ENCODE assay signal across 8 cellular contexts in genomic region chr17:2042355-2042929, GRCh38. TPM values are rescaled to one million over a fixed set of nuclear protein-coding genes. Genes with fewer than 3 reads are reported as not detected.
A peak's percentile ranks its signal among the peaks of the same experiment; 100 is the strongest.
DNase-seq lines count a peak whose midpoint lies in the region; ATAC-seq, FAIRE-seq and TF ChIP-seq lines count a peak whose summit lies in the region.

No MANE protein-coding gene starts in this region.

- H3K4me3 ChIP-seq in NB4 (ENCODE audit: low read depth, low read length), result peak overlapping the region; percentile 70
- H3K4me3 ChIP-seq in GM12878, result peak overlapping the region; percentile 93

- SMC1A ChIA-PET in GM12878 (lab: Charles Lee; ENCODE audit: uncharacterized antibody, unreplicated experiment), result interaction anchor here (1.2 kb wide), 1 partner anchor 134 kb away, joined by 5 read pairs; no protein-coding TSS in a partner anchor

- FAIRE-seq in GM12878 (lab: Jason Lieb, UNC), result no peak

- H3K4me2 ChIP-seq in GM12878 (ENCODE audit: control insufficient read depth, insufficient read depth), result peak overlapping the region; percentile 97

- BruUV-seq in GM12878 (replicated peaks; lab: Mats Ljungman, UMichigan), result no TSS peak

- CTCF ChIA-PET in GM12878 (lab: Yijun Ruan, JAX), result no interaction called here

- peaks cover 0 to 2% of the 10 kb centered on the region in 2 experiments; a peak in 3 of 4 replicates for H3K36me3 ChIP-seq in GM12878 (ENCODE audit: control insufficient read depth in 2 of 2, insufficient read depth in 2 of 2, low read length in 1 of 2)

- TF ChIP-seq CTCF in NB4 (IDR thresholded peaks at IDR 0.05; ENCODE audit: low read depth, low read length) (no peak), GM12878 (IDR thresholded peaks at IDR 0.05 in 2 of 3, conservative IDR thresholded peaks at IDR 0.05 in 1 of 3; ENCODE audit: control insufficient read depth in 2 of 3, extremely low read depth in 1 of 3, insufficient read depth in 1 of 3, low read depth in 3 of 3, low read length in 3 of 3) (peak in 2 of 3 experiments; percentile 5 to 9; a peak in 2 of 6 replicates)

- WGBS in GM12878 (ENCODE audit: insufficient coverage, insufficient replicate concordance, low lambda C conversion rate, missing lambda C conversion rate), result 24% methylated on average over 21 of the region's 21 CpGs

- H3K9me3 ChIP-seq in GM12878 (replicated peaks; ENCODE audit: control insufficient read depth, insufficient read depth, low read length), result no peaks in the 10 kb centered on the region

- H3K9ac ChIP-seq in GM12878 (ENCODE audit: control insufficient read depth, insufficient read depth, low read length), result peak overlapping the region; percentile 91

- DNase-seq in Caki2 (ENCODE audit: low read depth) (peak; percentile 12), NB4 (ENCODE audit: low read depth) (no peak), GM12878 (ENCODE audit: low read depth, low spot score) (no peak), kidney tubule cell (ENCODE audit: low spot score) (peak; percentile 34), substantia nigra (lab: John Stamatoyannopoulos, UW) (no peak), DMS79 treated with DMSO at 0.1 percent for 48 hours (lab: John Stamatoyannopoulos, UW) (no peak)

- no peak for TF ChIP-seq EP300 in GM12878 (IDR thresholded peaks at IDR 0.05; ENCODE audit: borderline replicate concordance in 1 of 2, control insufficient read depth in 1 of 2, low read depth in 2 of 2, low read length in 2 of 2)

- peaks cover 13% of the 10 kb centered on the region for H3K79me2 ChIP-seq in GM12878 (ENCODE audit: control insufficient read depth, insufficient read depth, low read length)

- ATAC-seq in GM12878 (no peak; the same call in 2 of the 3 replicates), HG03520 (IDR thresholded peaks at IDR 0.05; ENCODE audit: unreplicated experiment) (no peak), GM21576 (IDR thresholded peaks at IDR 0.05; ENCODE audit: unreplicated experiment) (no peak)

- no peaks in the 10 kb centered on the region for H3K27me3 ChIP-seq in GM12878 (replicated peaks in 1 of 2; ENCODE audit: control insufficient read depth in 2 of 2, insufficient read depth in 2 of 2, low read length in 1 of 2)

- in situ Hi-C loops in Caki2 (cut with HindIII; ENCODE audit: low pct_unique_long_range_greater_than_20kb, low sequenced_read_pairs), result no loop called here
- in situ Hi-C loops in GM12878 (cut with MboI), result no loop called here

- TF ChIP-seq POLR2A in NB4 (IDR thresholded peaks at IDR 0.05; ENCODE audit: extremely low read depth, insufficient read length) (no peak), GM12878 (IDR thresholded peaks at IDR 0.05; ENCODE audit: low read depth, low read length) (no peak; the same call in 1 of the 2 replicates)

- intact Hi-C loops in GM12878 (cut with micrococcal nuclease; ENCODE audit: unreplicated experiment), result loop anchor here (5.0 kb wide), 1 partner anchor 320 kb away; the partner anchor contains the start of gene WDR81

- peaks cover 16% of the 10 kb centered on the region for H3K4me1 ChIP-seq in GM12878 (ENCODE audit: control insufficient read depth, insufficient read depth, low read length)

- RAD21 ChIA-PET in GM12878 (lab: Charles Lee; ENCODE audit: unreplicated experiment), result no interaction called here

- POLR2A ChIA-PET in GM12878 (lab: Charles Lee), result no interaction called here

- H3K27ac ChIP-seq in GM12878 (ENCODE audit: control insufficient read depth, insufficient read depth) (peak overlapping the region; percentile 82), substantia nigra (ENCODE audit: low read depth, low read length, poor library complexity, severe bottlenecking) (peak overlapping the region; percentile 76)

- TF ChIP-seq RAD21 in GM12878 (IDR thresholded peaks at IDR 0.05; ENCODE audit: insufficient read depth, low read depth, low read length), result no peak

- no peaks in the 10 kb centered on the region for H4K20me1 ChIP-seq in GM12878 (ENCODE audit: control insufficient read depth, insufficient read depth)

- peak overlapping the region; percentile 76 for H2AFZ ChIP-seq in GM12878 (ENCODE audit: control insufficient read depth, low read depth, low read length)

TF ChIP-seq in GM12878, 131 proteins besides CTCF, POLR2A, EP300 and RAD21 (continues in another document):
- no peak for TF ChIP-seq MXI1 (IDR thresholded peaks at IDR 0.05; ENCODE audit: low read depth, low read length)

RNA-seq across cellular contexts. Expression of gene OVCA2, which starts 0.6 kb away (rescaled TPM):
- 39.9 and 53.1 TPM in 2 replicates for total RNA-seq in Caki2 (2014; rRNA removed; shearing (Covaris generic); ENCODE audit: low replicate concordance)
- total RNA-seq in GM12878 (2013; cell fraction: nucleolus; rRNA removed), result 4.1 and 4.5 TPM in 2 replicates
- total RNA-seq in GM12878 (2014; rRNA removed), result 57.5 and 58.6 TPM in 2 replicates
- 25.5 and 29.1 TPM in 2 replicates for total RNA-seq in GM12878 (2014; rRNA removed; fragmentation: Illumina TruSeq; extraction: Trizol)
- total RNA-seq in GM12878 (2021), result 39.7 and 46.9 TPM in 2 replicates
- 15.9 TPM for polyA plus RNA-seq in GM12878 (2011; ENCODE audit: low read depth)
- polyA plus RNA-seq in GM12878 (2011; rRNA removed), result 21.8 and 34.6 TPM in 2 replicates
- 57.5 and 70.9 TPM in 2 replicates for polyA plus RNA-seq in GM12878 (2011; cell fraction: cytosol; rRNA removed)
- 27.2 and 42.6 TPM in 2 replicates for polyA plus RNA-seq in GM12878 (2011; cell fraction: nucleus; rRNA removed)
- polyA plus RNA-seq in GM12878 (2012), result 26.0 and 30.9 TPM in 2 replicates
- polyA plus RNA-seq in GM12878 (2014; fragmentation: Illumina TruSeq; extraction: Trizol), result 24.8 and 32.5 TPM in 2 replicates
- polyA plus RNA-seq in GM12878 (2014; fragmentation: Nextera tagmentation; extraction: Ambion mirVana), result 10 to 100 TPM in 1 of 2 experiments, 1 to 10 TPM in 1; 6.1 to 14.2 TPM
- 49.5 and 59.8 TPM in 2 replicates for polyA plus RNA-seq in GM12878 (2014; rRNA removed)
- polyA plus RNA-seq in GM12878 (2016; fragmentation: Nextera tagmentation; extraction: Ambion mirVana), result 10 to 100 TPM; 73.6 to 75.3 TPM
- 18.9 and 41.3 TPM in 2 replicates for polyA minus RNA-seq in GM12878 (2011; rRNA and poly(A)+ RNA removed)
- polyA minus RNA-seq in GM12878 (2011; cell fraction: cytosol; rRNA and poly(A)+ RNA removed), result 9.4 and 10.5 TPM in 2 replicates
- polyA minus RNA-seq in GM12878 (2011; cell fraction: nucleus; rRNA and poly(A)+ RNA removed), result 2.3 and 5.2 TPM in 2 replicates

RNA-seq across cellular contexts. Expression of gene HIC1, which starts 12.5 kb away (rescaled TPM):
- total RNA-seq in Caki2 (2014; rRNA removed; shearing (Covaris generic); ENCODE audit: low replicate concordance), result not detected in 2 replicates
- total RNA-seq in GM12878 (2013; cell fraction: nucleolus; rRNA removed), result 220 and 277 TPM in 2 replicates
- 30.8 and 40.8 TPM in 2 replicates for total RNA-seq in GM12878 (2014; rRNA removed)
- total RNA-seq in GM12878 (2014; rRNA removed; fragmentation: Illumina TruSeq; extraction: Trizol), result 4.6 and 4.9 TPM in 2 replicates
- 55.4 and 61.1 TPM in 2 replicates for total RNA-seq in GM12878 (2021)
- polyA plus RNA-seq in GM12878 (2011; ENCODE audit: low read depth), result 8.2 TPM
- 4.2 and 10.5 TPM in 2 replicates for polyA plus RNA-seq in GM12878 (2011; rRNA removed)
- 16.0 and 34.6 TPM in 2 replicates for polyA plus RNA-seq in GM12878 (2011; cell fraction: cytosol; rRNA removed)
- 88.9 and 92.7 TPM in 2 replicates for polyA plus RNA-seq in GM12878 (2011; cell fraction: nucleus; rRNA removed)
- 38.9 and 49.7 TPM in 2 replicates for polyA plus RNA-seq in GM12878 (2012)
- polyA plus RNA-seq in GM12878 (2014; fragmentation: Illumina TruSeq; extraction: Trizol), result 0.81 and 1.8 TPM in 2 replicates
- under 1 TPM; 0.11 to 0.57 TPM for polyA plus RNA-seq in GM12878 (2014; fragmentation: Nextera tagmentation; extraction: Ambion mirVana)
- 26.5 and 40.9 TPM in 2 replicates for polyA plus RNA-seq in GM12878 (2014; rRNA removed)
- 1 to 10 TPM; 2.0 to 4.9 TPM for polyA plus RNA-seq in GM12878 (2016; fragmentation: Nextera tagmentation; extraction: Ambion mirVana)
- polyA minus RNA-seq in GM12878 (2011; rRNA and poly(A)+ RNA removed), result 9.8 and 22.7 TPM in 2 replicates
- polyA minus RNA-seq in GM12878 (2011; cell fraction: cytosol; rRNA and poly(A)+ RNA removed), result 23.8 and 29.3 TPM in 2 replicates
- 47.3 and 88.0 TPM in 2 replicates for polyA minus RNA-seq in GM12878 (2011; cell fraction: nucleus; rRNA and poly(A)+ RNA removed)

RNA-seq across cellular contexts. Expression of gene DPH1, which starts 12.5 kb away (rescaled TPM):
- total RNA-seq in Caki2 (2014; rRNA removed; shearing (Covaris generic); ENCODE audit: low replicate concordance), result 11.1 and 20.5 TPM in 2 replicates
- 111 and 119 TPM in 2 replicates for total RNA-seq in GM12878 (2013; cell fraction: nucleolus; rRNA removed)
- total RNA-seq in GM12878 (2014; rRNA removed) (21.1 and 22.5 TPM in 2 replicates), GM12878 (2014; rRNA removed; fragmentation: Illumina TruSeq; extraction: Trizol) (13.4 and 17.5 TPM in 2 replicates), GM12878 (2021) (20.2 and 21.3 TPM in 2 replicates)
- polyA plus RNA-seq in GM12878 (2011; ENCODE audit: low read depth), result 13.9 TPM
- polyA plus RNA-seq in GM12878 (2011; rRNA removed) (16.0 and 33.6 TPM in 2 replicates), GM12878 (2014; fragmentation: Illumina TruSeq; extraction: Trizol) (7.1 and 16.0 TPM in 2 replicates), GM12878 (2014; fragmentation: Nextera tagmentation; extraction: Ambion mirVana) (under 1 TPM; 0.29 to 0.95 TPM), GM12878 (2014; rRNA removed) (22.2 and 24.4 TPM in 2 replicates), GM12878 (2016; fragmentation: Nextera tagmentation; extraction: Ambion mirVana) (10 to 100 TPM; 19.0 to 22.0 TPM)
- polyA plus RNA-seq in GM12878 (2011; cell fraction: cytosol; rRNA removed), result 39.9 and 44.5 TPM in 2 replicates
- polyA plus RNA-seq in GM12878 (2011; cell fraction: nucleus; rRNA removed), result 194 and 207 TPM in 2 replicates
- 32.2 and 34.3 TPM in 2 replicates for polyA plus RNA-seq in GM12878 (2012)
- polyA minus RNA-seq in GM12878 (2011; rRNA and poly(A)+ RNA removed), result 23.5 and 37.9 TPM in 2 replicates
- polyA minus RNA-seq in GM12878 (2011; cell fraction: cytosol; rRNA and poly(A)+ RNA removed), result 12.2 and 19.2 TPM in 2 replicates
- polyA minus RNA-seq in GM12878 (2011; cell fraction: nucleus; rRNA and poly(A)+ RNA removed), result 38.8 and 48.8 TPM in 2 replicates

RNA-seq across cellular contexts. Expression of gene RTN4RL1, which starts 17.3 kb away (rescaled TPM):
- 8.1 and 12.2 TPM in 2 replicates for total RNA-seq in Caki2 (2014; rRNA removed; shearing (Covaris generic); ENCODE audit: low replicate concordance)
- 0.10 and 0.12 TPM in 2 replicates for total RNA-seq in GM12878 (2013; cell fraction: nucleolus; rRNA removed)
- total RNA-seq in GM12878 (2014; rRNA removed), result 0.05 and 0.11 TPM in 2 replicates
- total RNA-seq in GM12878 (2014; rRNA removed; fragmentation: Illumina TruSeq; extraction: Trizol), result not detected in 2 replicates
- total RNA-seq in GM12878 (2021), result 0.10 and 0.13 TPM in 2 replicates
- polyA plus RNA-seq in GM12878 (2011; ENCODE audit: low read depth), result not detected
- polyA plus RNA-seq in GM12878 (2011; rRNA removed), result not detected in 2 replicates
- polyA plus RNA-seq in GM12878 (2011; cell fraction: cytosol; rRNA removed), result 0.01 TPM in 1 of 2 replicates, not detected in the other
- 0.03 TPM in 1 of 2 replicates, not detected in the other for polyA plus RNA-seq in GM12878 (2011; cell fraction: nucleus; rRNA removed)
- 0.04 TPM in 1 of 2 replicates, not detected in the other for polyA plus RNA-seq in GM12878 (2012)
- polyA plus RNA-seq in GM12878 (2014; fragmentation: Illumina TruSeq; extraction: Trizol), result not detected in 2 replicates
- not detected for polyA plus RNA-seq in GM12878 (2014; fragmentation: Nextera tagmentation; extraction: Ambion mirVana)
- 0.03 and 0.08 TPM in 2 replicates for polyA plus RNA-seq in GM12878 (2014; rRNA removed)
- polyA plus RNA-seq in GM12878 (2016; fragmentation: Nextera tagmentation; extraction: Ambion mirVana), result not detected
- not detected in 2 replicates for polyA minus RNA-seq in GM12878 (2011; rRNA and poly(A)+ RNA removed)
- polyA minus RNA-seq in GM12878 (2011; cell fraction: cytosol; rRNA and poly(A)+ RNA removed), result not detected in 2 replicates
- polyA minus RNA-seq in GM12878 (2011; cell fraction: nucleus; rRNA and poly(A)+ RNA removed), result not detected in 2 replicates

Comparison
In these comparisons a context has a peak if more than half of its experiments do, and no peak if none do; other contexts are left out.
1. DNase-seq: peak in Caki2 (single experiment) and kidney tubule cell (single experiment); none in NB4 (single experiment), GM12878 (single experiment), substantia nigra (0 of 49) and DMS79 treated with DMSO at 0.1 percent for 48 hours (single experiment).